ENCODE assay signal across 1 cellular context in the genomic region with DNA sequence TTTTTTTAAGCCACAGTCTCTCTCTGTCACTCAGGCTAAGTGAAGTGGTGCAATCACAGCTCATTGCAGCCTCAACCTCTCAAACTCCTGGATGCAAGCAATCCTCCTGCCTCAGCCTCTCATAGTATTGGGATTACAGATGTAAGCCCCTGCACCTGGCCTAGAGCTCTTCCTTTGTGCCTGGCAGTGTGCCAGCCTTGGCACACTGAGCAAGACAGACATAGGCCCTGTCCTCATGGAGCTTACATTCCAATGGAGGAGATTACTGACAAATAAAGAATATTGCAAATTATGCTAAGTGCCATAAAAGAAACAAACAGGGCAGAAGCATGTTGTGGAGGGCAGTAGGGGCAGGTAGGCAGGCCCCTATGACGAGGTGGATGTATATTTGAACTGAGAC.
TF ChIP-seq lines count a peak whose summit lies in the region.

No MANE protein-coding gene starts in this region.

TF ChIP-seq in Ishikawa, 13 proteins besides CTCF, POLR2A, EP300 and RAD21 (continued from another document):
- no peak for TF ChIP-seq CREB1 (IDR thresholded peaks at IDR 0.05; ENCODE audit: low read depth)
TF ChIP-seq in Ishikawa: peak in this region for 1.
